ENCODE assay signal across 17 cellular contexts in the genomic region with DNA sequence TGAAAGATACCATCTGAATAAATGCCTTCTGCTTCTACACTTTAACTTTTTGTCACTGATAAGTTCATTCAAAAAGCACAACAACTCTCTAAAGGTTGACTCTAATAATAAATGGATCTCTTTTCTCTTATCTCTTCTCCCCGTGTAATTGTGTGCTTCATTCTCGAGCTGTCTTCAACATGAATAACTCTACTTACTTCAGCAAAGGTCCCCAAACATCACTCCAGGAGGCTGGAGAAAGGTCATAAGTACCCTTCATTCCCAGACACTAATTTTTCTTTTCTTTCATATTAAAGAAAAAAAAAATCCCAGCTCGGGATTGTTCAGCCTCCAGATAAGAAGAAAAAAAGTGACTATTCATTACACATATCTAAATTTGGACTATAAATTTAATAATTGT.
DNase-seq lines count a peak whose midpoint lies in the region; ATAC-seq and TF ChIP-seq lines count a peak whose summit lies in the region.
"Had no signal": no experiment of that assay in that cellular context is flagged by ENCODE, and none has a peak within 500 bp of the region (broad histone marks: within the 10 kb centered on the region; RNA-seq: fewer than 3 reads in every experiment).

No MANE protein-coding gene starts in this region.

- H2AFZ ChIP-seq in SK-N-SH (ENCODE audit: low read depth) (no peak overlapping the region), SU-DHL-6 (ENCODE audit: low read depth, low read length, severe bottlenecking) (no peak overlapping the region)

- H3K27ac Mint-ChIP-seq in mesothelial cell of epicardium: peak overlapping the region; percentile 19
- H3K27ac Mint-ChIP-seq: CD4-positive, alpha-beta T cell; H9 had no signal

- H3K9ac ChIP-seq in SK-N-SH: no peak overlapping the region
- no peak overlapping the region for H3K9ac ChIP-seq in SU-DHL-6 (ENCODE audit: low read length)

- no peak for DNase-seq in SK-N-SH
- no peak for DNase-seq in mesothelial cell of epicardium (ENCODE audit: low spot score in 2 of 2, unreplicated experiment in 2 of 2)
- DNase-seq in activated CD4-positive, alpha-beta T cell treated with anti-CD3 and anti-CD28 coated beads, Interleukin-2, amount 50 U/mL, for 48 hours: no peak
- DNase-seq: C1 segment of cervical spinal cord; Calu3; CD4-positive, alpha-beta T cell; DMS 273 treated with DMSO at 0.1 percent for 48 hours; GOT3; H9 had no signal

- H3K36me3 ChIP-seq in SK-N-SH (replicated peaks in 1 of 2; ENCODE audit: control insufficient read depth in 1 of 2, insufficient read depth in 2 of 2, low read length in 1 of 2): no peaks in the 10 kb centered on the region
- no peaks in the 10 kb centered on the region for H3K36me3 ChIP-seq in SU-DHL-6 (ENCODE audit: low read length)

- TF ChIP-seq CTCF in SK-N-SH (IDR thresholded peaks at IDR 0.05): no peak
- no peak for TF ChIP-seq CTCF in SU-DHL-6 (IDR thresholded peaks at IDR 0.05; ENCODE audit: insufficient read depth, low read length, poor library complexity, severe bottlenecking)
- TF ChIP-seq CTCF in mesothelial cell of epicardium (IDR thresholded peaks at IDR 0.05; ENCODE audit: unreplicated experiment): no peak

- peaks cover 42% of the 10 kb centered on the region for H3K4me1 Mint-ChIP-seq in mesothelial cell of epicardium

- TF ChIP-seq RAD21 in SK-N-SH (IDR thresholded peaks at IDR 0.05; ENCODE audit: low read length): no peak

- no peaks in the 10 kb centered on the region for H3K27me3 ChIP-seq in SK-N-SH (ENCODE audit: insufficient read depth)
- no peaks in the 10 kb centered on the region for H3K27me3 ChIP-seq in SU-DHL-6 (ENCODE audit: low read length)

- 89% methylated on average over 3 of the region's 3 CpGs for WGBS in SK-N-SH (ENCODE audit: low lambda C conversion rate)

- CTCF ChIA-PET in SK-N-SH (lab: Yijun Ruan, JAX): interaction anchor here (0.7 to 1.5 kb wide), 3 partner anchors 9 to 733 kb away, joined by 3 to 4 read pairs (median 3); no protein-coding TSS in a partner anchor

- H3K27ac ChIP-seq in SK-N-SH (ENCODE audit: low read depth in 2 of 2, low read length in 1 of 2): no peak overlapping the region
- H3K27ac ChIP-seq in SU-DHL-6 (ENCODE audit: low read depth, low read length): peak overlapping the region; percentile 5; the same call in 1 of the 2 replicates
- H3K27ac ChIP-seq: 22Rv1 had no signal

- peaks cover 11% of the 10 kb centered on the region for H3K9me3 Mint-ChIP-seq in mesothelial cell of epicardium
- H3K9me3 Mint-ChIP-seq: CD4-positive, alpha-beta T cell had no signal

- H3K79me2 ChIP-seq in SK-N-SH (ENCODE audit: insufficient read depth): no peaks in the 10 kb centered on the region
- H3K79me2 ChIP-seq in SU-DHL-6 (ENCODE audit: insufficient read depth, low read length): no peaks in the 10 kb centered on the region

- no peak overlapping the region for H3K4me3 ChIP-seq in SK-N-SH (ENCODE audit: low read depth in 2 of 2, low read length in 1 of 2)
- no peak overlapping the region for H3K4me3 ChIP-seq in SU-DHL-6 (ENCODE audit: insufficient read depth, low read length, poor library complexity, severe bottlenecking)
- H3K4me3 ChIP-seq: GM12878 had no signal

- no peaks in the 10 kb centered on the region for H4K20me1 ChIP-seq in SK-N-SH (ENCODE audit: insufficient read depth)
- H4K20me1 ChIP-seq in SU-DHL-6 (ENCODE audit: low read depth, low read length): no peaks in the 10 kb centered on the region

- H3K4me3 Mint-ChIP-seq in mesothelial cell of epicardium: no peak overlapping the region
- H3K4me3 Mint-ChIP-seq: CD4-positive, alpha-beta T cell; H9 had no signal

- peaks cover 0 to 19% of the 10 kb centered on the region in 2 experiments; a peak in 2 of 4 replicates for H3K4me1 ChIP-seq in SK-N-SH (ENCODE audit: control insufficient read depth in 1 of 2, insufficient read depth in 2 of 2, low read depth in 1 of 2, low read length in 1 of 2)

- H3K4me2 ChIP-seq in SK-N-SH (no peak overlapping the region), SU-DHL-6 (ENCODE audit: low read depth, low read length, poor library complexity, severe bottlenecking) (peak overlapping the region; percentile 56)

- TF ChIP-seq EP300 in SK-N-SH (IDR thresholded peaks at IDR 0.05; ENCODE audit: borderline replicate concordance in 1 of 2, low read depth in 1 of 2, low read length in 1 of 2): no peak

- POLR2A ChIA-PET in SK-N-SH (lab: Yijun Ruan, JAX): no interaction called here

- peaks cover 5% of the 10 kb centered on the region for H3K36me3 Mint-ChIP-seq in mesothelial cell of epicardium

- H3K27me3 Mint-ChIP-seq in mesothelial cell of epicardium (ENCODE audit: low read depth): no peaks in the 10 kb centered on the region
- H3K27me3 Mint-ChIP-seq: CD4-positive, alpha-beta T cell had no signal

- H3K9me3 ChIP-seq in SK-N-SH: no peaks in the 10 kb centered on the region
- H3K9me3 ChIP-seq in SU-DHL-6 (ENCODE audit: insufficient read depth, low read length): no peaks in the 10 kb centered on the region

- no peaks in the 10 kb centered on the region for H3F3A ChIP-seq in SK-N-SH (replicated peaks; ENCODE audit: insufficient read depth)
- H3F3A ChIP-seq in SU-DHL-6 (ENCODE audit: insufficient read depth): peaks cover 25% of the 10 kb centered on the region

- no peak for ATAC-seq in SK-N-SH treated with all-trans-retinoic acid at 6 μM for 48 hours
- no peak for ATAC-seq in HG03280 (IDR thresholded peaks at IDR 0.05; ENCODE audit: unreplicated experiment)
- no peak for ATAC-seq in HG03521 (IDR thresholded peaks at IDR 0.05; ENCODE audit: unreplicated experiment)
- ATAC-seq in GM18867 (IDR thresholded peaks at IDR 0.05; ENCODE audit: unreplicated experiment): no peak
- ATAC-seq: GM12878, HepG2 had no signal

- no peaks in the 10 kb centered on the region for H3K9me2 ChIP-seq in SK-N-SH
- H3K9me2 ChIP-seq in SU-DHL-6 (replicated peaks; ENCODE audit: insufficient read depth, low read length): no peaks in the 10 kb centered on the region

TF ChIP-seq in SK-N-SH treated with all-trans-retinoic acid at 6 μM for 48 hours, 23 proteins besides CTCF, POLR2A, EP300 and RAD21 (continues in another document):
- peak; percentile 44; the same call in 1 of the 2 replicates for TF ChIP-seq ISL1 (CRISPR knock-in tag; IDR thresholded peaks at IDR 0.05)
- TF ChIP-seq, protein P1, sequence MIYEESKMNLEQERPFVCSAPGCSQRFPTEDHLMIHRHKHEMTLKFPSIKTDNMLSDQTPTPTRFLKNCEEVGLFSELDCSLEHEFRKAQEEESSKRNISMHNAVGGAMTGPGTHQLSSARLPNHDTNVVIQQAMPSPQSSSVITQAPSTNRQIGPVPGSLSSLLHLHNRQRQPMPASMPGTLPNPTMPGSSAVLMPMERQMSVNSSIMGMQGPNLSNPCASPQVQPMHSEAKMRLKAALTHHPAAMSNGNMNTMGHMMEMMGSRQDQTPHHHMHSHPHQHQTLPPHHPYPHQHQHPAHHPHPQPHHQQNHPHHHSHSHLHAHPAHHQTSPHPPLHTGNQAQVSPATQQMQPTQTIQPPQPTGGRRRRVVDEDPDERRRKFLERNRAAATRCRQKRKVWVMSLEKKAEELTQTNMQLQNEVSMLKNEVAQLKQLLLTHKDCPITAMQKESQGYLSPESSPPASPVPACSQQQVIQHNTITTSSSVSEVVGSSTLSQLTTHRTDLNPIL (CRISPR knock-in tag; IDR thresholded peaks at IDR 0.05; ENCODE audit: low read depth): no peak
- TF ChIP-seq, protein P2, sequence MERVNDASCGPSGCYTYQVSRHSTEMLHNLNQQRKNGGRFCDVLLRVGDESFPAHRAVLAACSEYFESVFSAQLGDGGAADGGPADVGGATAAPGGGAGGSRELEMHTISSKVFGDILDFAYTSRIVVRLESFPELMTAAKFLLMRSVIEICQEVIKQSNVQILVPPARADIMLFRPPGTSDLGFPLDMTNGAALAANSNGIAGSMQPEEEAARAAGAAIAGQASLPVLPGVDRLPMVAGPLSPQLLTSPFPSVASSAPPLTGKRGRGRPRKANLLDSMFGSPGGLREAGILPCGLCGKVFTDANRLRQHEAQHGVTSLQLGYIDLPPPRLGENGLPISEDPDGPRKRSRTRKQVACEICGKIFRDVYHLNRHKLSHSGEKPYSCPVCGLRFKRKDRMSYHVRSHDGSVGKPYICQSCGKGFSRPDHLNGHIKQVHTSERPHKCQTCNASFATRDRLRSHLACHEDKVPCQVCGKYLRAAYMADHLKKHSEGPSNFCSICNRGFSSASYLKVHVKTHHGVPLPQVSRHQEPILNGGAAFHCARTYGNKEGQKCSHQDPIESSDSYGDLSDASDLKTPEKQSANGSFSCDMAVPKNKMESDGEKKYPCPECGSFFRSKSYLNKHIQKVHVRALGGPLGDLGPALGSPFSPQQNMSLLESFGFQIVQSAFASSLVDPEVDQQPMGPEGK (CRISPR knock-in tag; IDR thresholded peaks at IDR 0.05; ENCODE audit: borderline replicate concordance): no peak

TF ChIP-seq in SK-N-SH, 30 proteins besides CTCF, POLR2A, EP300 and RAD21 (continues in another document):
- TF ChIP-seq GABPA (IDR thresholded peaks at IDR 0.05; ENCODE audit: low read depth): no peak
- TF ChIP-seq SIN3A (IDR thresholded peaks at IDR 0.05; ENCODE audit: borderline replicate concordance, low read depth, low read length): no peak
- TF ChIP-seq, protein P3, sequence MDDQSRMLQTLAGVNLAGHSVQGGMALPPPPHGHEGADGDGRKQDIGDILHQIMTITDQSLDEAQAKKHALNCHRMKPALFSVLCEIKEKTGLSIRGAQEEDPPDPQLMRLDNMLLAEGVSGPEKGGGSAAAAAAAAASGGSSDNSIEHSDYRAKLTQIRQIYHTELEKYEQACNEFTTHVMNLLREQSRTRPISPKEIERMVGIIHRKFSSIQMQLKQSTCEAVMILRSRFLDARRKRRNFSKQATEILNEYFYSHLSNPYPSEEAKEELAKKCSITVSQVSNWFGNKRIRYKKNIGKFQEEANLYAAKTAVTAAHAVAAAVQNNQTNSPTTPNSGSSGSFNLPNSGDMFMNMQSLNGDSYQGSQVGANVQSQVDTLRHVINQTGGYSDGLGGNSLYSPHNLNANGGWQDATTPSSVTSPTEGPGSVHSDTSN (IDR thresholded peaks at IDR 0.05): no peak
- TF ChIP-seq TEAD4 (IDR thresholded peaks at IDR 0.05; ENCODE audit: borderline replicate concordance, insufficient read depth): no peak
- TF ChIP-seq, protein P4, sequence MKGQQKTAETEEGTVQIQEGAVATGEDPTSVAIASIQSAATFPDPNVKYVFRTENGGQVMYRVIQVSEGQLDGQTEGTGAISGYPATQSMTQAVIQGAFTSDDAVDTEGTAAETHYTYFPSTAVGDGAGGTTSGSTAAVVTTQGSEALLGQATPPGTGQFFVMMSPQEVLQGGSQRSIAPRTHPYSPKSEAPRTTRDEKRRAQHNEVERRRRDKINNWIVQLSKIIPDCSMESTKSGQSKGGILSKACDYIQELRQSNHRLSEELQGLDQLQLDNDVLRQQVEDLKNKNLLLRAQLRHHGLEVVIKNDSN (IDR thresholded peaks at IDR 0.05; ENCODE audit: borderline replicate concordance, low read depth): no peak
- no peak for TF ChIP-seq RCOR1 (IDR thresholded peaks at IDR 0.05; ENCODE audit: low read length)
- TF ChIP-seq CHD2 (IDR thresholded peaks at IDR 0.05; ENCODE audit: low read length, partially characterized antibody): no peak
- no peak for TF ChIP-seq NRF1 (IDR thresholded peaks at IDR 0.05; ENCODE audit: low read depth, low read length)
- no peak for TF ChIP-seq GATA2 (CRISPR knock-in tag; IDR thresholded peaks at IDR 0.05)
- no peak for TF ChIP-seq ELF1 (IDR thresholded peaks at IDR 0.05)
- TF ChIP-seq RFX5 (IDR thresholded peaks at IDR 0.05; ENCODE audit: low read length): no peak
